8 cellular contexts compared by ENCODE assay signal in the genomic region with DNA sequence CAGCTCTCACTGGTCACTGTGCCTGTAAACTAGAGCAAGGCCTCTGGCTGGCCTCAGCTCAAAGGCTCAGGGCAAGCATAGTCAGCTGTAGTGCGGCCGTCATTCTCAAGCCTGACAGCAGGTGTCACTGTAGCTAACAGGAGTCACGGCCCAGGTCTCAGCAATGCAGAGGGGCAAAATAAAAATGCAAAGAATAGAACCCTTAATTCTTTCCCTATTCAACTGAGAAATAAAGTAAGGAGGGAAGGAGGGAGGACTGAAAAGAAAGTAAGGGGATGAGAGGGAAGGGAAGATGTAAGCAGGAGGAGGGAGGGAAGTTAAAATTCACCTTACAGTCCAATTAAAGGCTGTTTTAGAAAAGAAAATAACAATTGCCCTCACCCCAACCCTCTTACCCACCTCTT.
DNase-seq lines count a peak whose midpoint lies in the region; ATAC-seq, FAIRE-seq and TF ChIP-seq lines count a peak whose summit lies in the region.

No MANE protein-coding gene starts in this region.

- no peak overlapping the region for H3K4me3 ChIP-seq in lung

- H3K27me3 ChIP-seq in lung (ENCODE audit: control insufficient read depth, insufficient read depth): no peaks in the 10 kb centered on the region

- peak overlapping the region in 1 of 2 donors; percentile 75 for H3K27ac ChIP-seq in lung (ENCODE audit: low read depth in 1 of 2, low read length in 1 of 2)

- H3K9me3 ChIP-seq in lung (ENCODE audit: control insufficient read depth in 2 of 2, insufficient read depth in 1 of 2, low read length in 1 of 2): no peaks in the 10 kb centered on the region

- peaks cover 6 to 13% of the 10 kb centered on the region in 2 donors for H3K4me1 ChIP-seq in lung (ENCODE audit: control insufficient read depth in 2 of 2, insufficient read depth in 2 of 2, low read length in 2 of 2)

- TF ChIP-seq CTCF in lung (IDR thresholded peaks at IDR 0.05; ENCODE audit: control extremely low read depth, extremely low read depth): peak; percentile 82

- peak; percentile 86 for FAIRE-seq in H54 (lab: Jason Lieb, UNC)

- ATAC-seq in lung (ENCODE audit: insufficient read depth, low FRiP score) (peak; percentile 81), HG02970 (IDR thresholded peaks at IDR 0.05; ENCODE audit: low FRiP score, unreplicated experiment) (no peak)

- 3 to 9% methylated on average over 3 of the region's 3 CpGs for WGBS in lung, 2 donors

- DNase-seq in C1 segment of cervical spinal cord (lab: John Stamatoyannopoulos, UW) (peak in 12 of 14 donors; percentile 15 to 70 (median 54)), H54 (ENCODE audit: insufficient read length, low spot score) (peak; percentile 36), NCI-H446 (lab: John Stamatoyannopoulos, UW) (peak; percentile 59 to 74), dermis blood vessel endothelial cell (peak; percentile 91), lung (ENCODE audit: low spot score) (peak; percentile 84)
- DNase-seq in activated CD4-positive, alpha-beta T cell treated with anti-CD3 and anti-CD28 coated beads, Interleukin-2, amount 50 U/mL, for 24 hours (ENCODE audit: low read depth in 1 of 2, low spot score in 1 of 2): peak; percentile 64 to 73
- peak; percentile 44 for DNase-seq in stimulated activated CD8-positive, alpha-beta memory T cell treated with anti-CD3 and anti-CD28 coated beads, Interleukin-12 subunit alpha, Interleukin-12 subunit beta, amount 100 ng/mL, for 4 hours (ENCODE audit: low read depth)

- TF ChIP-seq POLR2A in H54 (IDR thresholded peaks at IDR 0.05; ENCODE audit: low read depth, low read length): no peak

- peaks cover 11 to 25% of the 10 kb centered on the region in 2 donors for H3K36me3 ChIP-seq in lung (ENCODE audit: control insufficient read depth in 2 of 2, insufficient read depth in 2 of 2, low read length in 2 of 2)

Comparison
In these comparisons a context has a peak if more than half of its experiments do, and no peak if none do; other contexts are left out.
1. DNase-seq: peak in every context shown above with its lines; median percentile 91 in dermis blood vessel endothelial cell; 84 in lung; 68 in activated CD4-positive, alpha-beta T cell treated with anti-CD3 and anti-CD28 coated beads, Interleukin-2, amount 50 U/mL, for 24 hours; 66 in NCI-H446; 54 in C1 segment of cervical spinal cord; 44 in stimulated activated CD8-positive, alpha-beta memory T cell treated with anti-CD3 and anti-CD28 coated beads, Interleukin-12 subunit alpha, Interleukin-12 subunit beta, amount 100 ng/mL, for 4 hours; 36 in H54.